ENCODE assay signal across 32 cellular contexts in the genomic region with DNA sequence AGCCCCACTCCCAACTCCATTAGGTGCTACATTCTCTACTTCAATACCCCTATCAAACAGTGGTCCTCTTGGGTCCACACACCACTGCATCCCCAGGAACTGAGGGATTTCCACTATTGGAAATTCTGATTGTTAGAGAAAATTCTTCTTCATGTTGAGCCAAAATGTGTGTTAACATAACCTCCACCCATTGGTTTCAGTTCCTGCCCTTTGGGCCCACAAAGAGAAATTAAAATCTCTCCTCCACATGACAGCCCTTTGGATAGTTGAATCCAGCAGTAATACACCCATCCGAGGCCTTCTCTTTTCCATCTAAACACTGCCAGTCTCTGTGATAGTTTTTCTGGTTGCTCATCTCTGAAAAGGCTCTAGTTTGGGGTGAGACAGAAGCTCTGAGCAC. TPM values are rescaled to one million over a fixed set of nuclear protein-coding genes. Genes with fewer than 3 reads are reported as not detected.
DNase-seq lines count a peak whose midpoint lies in the region; ATAC-seq and TF ChIP-seq lines count a peak whose summit lies in the region.
"Had no signal": no experiment of that assay in that cellular context is flagged by ENCODE, and none has a peak within 500 bp of the region (broad histone marks: within the 10 kb centered on the region; RNA-seq: fewer than 3 reads in every experiment).

No MANE protein-coding gene starts in this region.

- H3K4me3 ChIP-seq in esophagus squamous epithelium = no peak overlapping the region
- H3K4me3 ChIP-seq: psoas muscle, sigmoid colon, SJSA1, suprapubic skin, vagina had no signal

- 54 to 67% methylated on average over 1 of the region's 1 CpG for WGBS in esophagus squamous epithelium, 2 donors

- intact Hi-C loops in esophagus squamous epithelium (cut with DNase I) = no loop called here

- H3K4me1 ChIP-seq in esophagus squamous epithelium = peaks cover 24 to 67% (median 35%) of the 10 kb centered on the region in 3 donors

- no peak for ATAC-seq in activated CD4-positive, CD25-positive, alpha-beta regulatory T cell treated with anti-CD3 and anti-CD28 coated beads, Interleukin-2, amount 50 U/mL, for 24 hours
- ATAC-seq in HG02840 (IDR thresholded peaks at IDR 0.05; ENCODE audit: low FRiP score, unreplicated experiment) = no peak
- ATAC-seq: activated CD8-positive, alpha-beta T cell treated with anti-CD3 and anti-CD28 coated beads, Interleukin-2, amount 10 ng/mL, durations not matched to agents 7 days and 5 days; left colon; naive thymus-derived CD4-positive, alpha-beta T cell; psoas muscle; stimulated activated memory B cell treated with anti-CD40 and anti-IgM and Interleukin-4, amounts not matched to agents 10 μg/mL and 1 μg/mL and 100 μg/mL, for 72 hours had no signal

- no peaks in the 10 kb centered on the region for H3K9me3 ChIP-seq in esophagus squamous epithelium
- H3K9me3 ChIP-seq: psoas muscle, sigmoid colon, SJSA1, suprapubic skin, vagina had no signal

- peaks cover 0 to 5% (median 0%) of the 10 kb centered on the region in 3 donors for H3K36me3 ChIP-seq in esophagus squamous epithelium
- H3K36me3 ChIP-seq: sigmoid colon, SJSA1, suprapubic skin, vagina had no signal

- H3K27me3 ChIP-seq in esophagus squamous epithelium = peaks cover 0 to 80% (median 1%) of the 10 kb centered on the region in 4 donors
- H3K27me3 ChIP-seq: SJSA1, vagina had no signal

- TF ChIP-seq POLR2A in esophagus squamous epithelium (IDR thresholded peaks at IDR 0.05) = no peak

- TF ChIP-seq CTCF in esophagus squamous epithelium (IDR thresholded peaks at IDR 0.05) = no peak

- DNase-seq in AG08396 (ENCODE audit: low spot score) = peak; percentile 5
- peak; percentile 22 for DNase-seq in HT-29 (ENCODE audit: low spot score)
- peak; percentile 14 for DNase-seq in RPMI8226
- DNase-seq in esophagus squamous epithelium (lab: John Stamatoyannopoulos, UW) = no peak
- no peak for DNase-seq in EL
- DNase-seq in DMS79 treated with DMSO at 0.1 percent for 48 hours (lab: John Stamatoyannopoulos, UW) = no peak
- DNase-seq: activated CD4-positive, CD25-positive, alpha-beta regulatory T cell treated with anti-CD3 and anti-CD28 coated beads, Interleukin-2, amount 50 U/mL, for 72 hours; activated CD8-positive, alpha-beta T cell treated with anti-CD3 and anti-CD28 coated beads, Interleukin-2, amount 10 ng/mL, durations not matched to agents 7 days and 5 days; activated naive CD8-positive, alpha-beta T cell treated with anti-CD3 and anti-CD28 coated beads, Interleukin-2, amount 10 ng/mL, durations not matched to agents 7 days and 5 days; cortex of kidney; DMS153; hypothalamus; immature natural killer cell; Karpas-422; left colon; mesendoderm; naive thymus-derived CD4-positive, alpha-beta T cell; NCI-H1694; nucleus accumbens; psoas muscle; sigmoid colon; stimulated activated CD4-positive, alpha-beta T cell treated with anti-CD3 and anti-CD28 coated beads, Interleukin-4, amount 100 ng/mL, for 4 hours had no signal

- H3K27ac ChIP-seq in esophagus squamous epithelium = peak overlapping the region; percentile 14 to 81 (median 68)
- H3K27ac ChIP-seq: HL-60, psoas muscle, SJSA1, suprapubic skin had no signal

RNA-seq across cellular contexts. Expression of gene VSIG2, which starts 2.1 kb away (rescaled TPM):
- 137 and 149 TPM in 2 replicates for total RNA-seq in HT-29 (2014; rRNA removed; shearing (Covaris generic))
- total RNA-seq in esophagus squamous epithelium = 10 to 100 TPM in 1 of 4 donors, 1 to 10 TPM in 3; 5.1 to 10.2 (median 7.6) TPM
- total RNA-seq: A172; activated CD8-positive, alpha-beta T cell treated with anti-CD3 and anti-CD28 coated beads, Interleukin-2, amount 10 ng/mL, durations not matched to agents 7 days and 5 days; G401; NCI-H460; SJSA1 had no signal

RNA-seq across cellular contexts. Expression of gene NRGN, which starts 10.2 kb away (rescaled TPM):
- total RNA-seq in HT-29 (2014; rRNA removed; shearing (Covaris generic)) = 9.9 and 12.4 TPM in 2 replicates
- 1 to 10 TPM in 3 of 4 donors, under 1 TPM in 1; 0.83 to 5.0 (median 1.5) TPM for total RNA-seq in esophagus squamous epithelium
- total RNA-seq: NCI-H460 had no signal

RNA-seq across cellular contexts. Expression of gene ESAM, which starts 12.2 kb away (rescaled TPM):
- 31.1 and 38.2 TPM in 2 replicates for total RNA-seq in HT-29 (2014; rRNA removed; shearing (Covaris generic))
- total RNA-seq in esophagus squamous epithelium = 10 to 100 TPM in 2 of 4 donors, 1 to 10 TPM in 2; 5.6 to 23.1 (median 9.7) TPM
- total RNA-seq: G401 had no signal

RNA-seq across cellular contexts. Expression of gene MSANTD2, which starts 50.3 kb away (rescaled TPM):
- 24.2 and 27.5 TPM in 2 replicates for total RNA-seq in HT-29 (2014; rRNA removed; shearing (Covaris generic))
- total RNA-seq in esophagus squamous epithelium = 10 to 100 TPM in 1 of 4 donors, 1 to 10 TPM in 3; 5.2 to 16.4 (median 6.7) TPM

Comparison
In these comparisons a context has a peak if more than half of its experiments do, and no peak if none do; other contexts are left out.
1. DNase-seq: peak in AG08396 (single experiment), HT-29 (single experiment) and RPMI8226 (single experiment); none in esophagus squamous epithelium (single experiment), EL (single experiment) and DMS79 treated with DMSO at 0.1 percent for 48 hours (single experiment).
2. RNA of gene VSIG2, which starts 2.1 kb away (total RNA-seq): 137 to 149 TPM in HT-29; 5.1 to 10.2 TPM in esophagus squamous epithelium; every median in the first group is over 10 times any median in the second.